ENCODE assay signal across 8 cellular contexts in the genomic region with DNA sequence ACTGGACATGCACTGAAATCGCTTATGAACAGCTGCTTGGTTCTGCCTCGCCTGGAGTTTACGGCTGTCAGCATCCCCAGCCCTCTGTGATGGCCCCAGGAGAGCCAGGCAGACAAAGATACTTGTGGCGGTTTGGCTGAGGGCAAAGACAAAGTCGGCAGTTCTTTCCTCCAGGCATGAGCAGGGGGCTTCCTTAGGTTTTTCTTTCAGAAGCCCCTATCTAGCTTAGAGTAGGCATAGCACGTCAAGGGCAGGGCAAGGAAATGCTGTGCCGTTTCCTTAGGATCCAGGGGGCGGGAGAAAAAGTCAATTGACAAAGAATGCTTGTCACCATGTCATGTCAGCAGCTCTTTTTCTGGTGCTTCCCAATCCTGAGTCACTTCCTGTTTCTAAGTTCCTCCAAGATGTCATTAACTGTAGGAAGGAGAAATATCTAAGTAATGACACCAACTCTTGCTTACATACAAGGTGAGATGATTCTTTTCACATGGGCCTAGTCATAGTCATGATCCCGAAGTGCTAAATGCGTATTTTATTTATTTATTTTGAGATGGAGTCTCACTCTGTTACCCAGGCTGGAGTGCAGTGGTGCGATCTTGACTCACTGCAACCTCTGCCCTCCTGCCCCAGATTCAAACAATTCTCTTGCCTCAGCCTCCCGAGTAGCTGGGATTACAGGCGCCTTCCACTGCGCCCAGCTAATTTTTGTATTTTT. TPM values are rescaled to one million over a fixed set of nuclear protein-coding genes. Genes with fewer than 3 reads are reported as not detected.
DNase-seq lines count a peak whose midpoint lies in the region; ATAC-seq and TF ChIP-seq lines count a peak whose summit lies in the region.

No MANE protein-coding gene starts in this region.

- H4K91ac ChIP-seq in neuronal stem cell (ENCODE audit: low read depth, low read length, poor library complexity) = no peak overlapping the region

- H3K9me3 ChIP-seq in neuronal stem cell (replicated peaks in 1 of 2; ENCODE audit: control insufficient read depth in 2 of 2, insufficient read depth in 1 of 2, low read depth in 1 of 2, low read length in 2 of 2) (no peaks in the 10 kb centered on the region), Karpas-422 (ENCODE audit: low read length) (no peaks in the 10 kb centered on the region)

- H3K14ac ChIP-seq in neuronal stem cell (ENCODE audit: low read length) = no peak overlapping the region

- no peak overlapping the region for H2BK120ac ChIP-seq in neuronal stem cell (ENCODE audit: low read depth, low read length)

- no peak overlapping the region for H2BK15ac ChIP-seq in neuronal stem cell (ENCODE audit: low read length)

- H3K9me2 ChIP-seq in Karpas-422 (replicated peaks; ENCODE audit: insufficient read depth, low read length) = no peaks in the 10 kb centered on the region

- H2AFZ ChIP-seq in neuronal stem cell (ENCODE audit: low read length) (peak overlapping the region; percentile 74), Karpas-422 (ENCODE audit: low read length) (no peak overlapping the region)

- no peaks in the 10 kb centered on the region for H4K20me1 ChIP-seq in Karpas-422 (ENCODE audit: insufficient read depth, low read depth, low read length)

- H3K9ac ChIP-seq in neuronal stem cell (ENCODE audit: low read depth, low read length, poor library complexity) (no peak overlapping the region), Karpas-422 (ENCODE audit: low read length) (no peak overlapping the region)

- H3K27ac ChIP-seq in neuronal stem cell (replicated peaks; ENCODE audit: low read length) = peak overlapping the region; percentile 3
- H3K27ac ChIP-seq in Karpas-422 (ENCODE audit: low read length) = no peak overlapping the region

- H3K4me1 Mint-ChIP-seq in natural killer cell treated with Interleukin-12 subunit alpha and Interleukin-12 subunit beta and Interleukin-15 and Interleukin-18, amount 100 ng/mL, for 72 hours (ENCODE audit: low read depth in 2 of 2) = no peaks in the 10 kb centered on the region

- H3K4me1 ChIP-seq in neuronal stem cell (ENCODE audit: control insufficient read depth in 2 of 2, insufficient read depth in 1 of 2, low read depth in 1 of 2, low read length in 2 of 2) (peaks cover 4 to 14% of the 10 kb centered on the region in 2 donors), Karpas-422 (ENCODE audit: low read length) (no peaks in the 10 kb centered on the region)

- H3K4me3 Mint-ChIP-seq in natural killer cell treated with Interleukin-12 subunit alpha and Interleukin-12 subunit beta and Interleukin-15 and Interleukin-18, amount 100 ng/mL, for 72 hours = no peak overlapping the region

- ATAC-seq in GM19395 (IDR thresholded peaks at IDR 0.05; ENCODE audit: unreplicated experiment) = no peak
- no peak for ATAC-seq in natural killer cell treated with Interleukin-12 subunit alpha and Interleukin-12 subunit beta and Interleukin-15 and Interleukin-18, amount 100 ng/mL, for 72 hours

- H3K4me3 ChIP-seq in epithelial cell of proximal tubule (ENCODE audit: low read depth, low read length) (no peak overlapping the region), neuronal stem cell (ENCODE audit: low read length in 2 of 2) (no peak overlapping the region), Karpas-422 (ENCODE audit: low read length) (no peak overlapping the region)

- no peak overlapping the region for H2BK5ac ChIP-seq in neuronal stem cell (ENCODE audit: low read length)

- H3K4me2 ChIP-seq in neuronal stem cell (ENCODE audit: insufficient read depth, low read length, poor library complexity, severe bottlenecking) (no peak overlapping the region), Karpas-422 (ENCODE audit: low read depth, low read length, poor library complexity, severe bottlenecking) (no peak overlapping the region)

- H3K27me3 ChIP-seq in neuronal stem cell (ENCODE audit: control insufficient read depth in 3 of 3, insufficient read depth in 3 of 3, low read depth in 1 of 3, low read length in 3 of 3) (no peaks in the 10 kb centered on the region), Karpas-422 (ENCODE audit: low read length) (no peaks in the 10 kb centered on the region)

- no peak for TF ChIP-seq CTCF in epithelial cell of proximal tubule (conservative IDR thresholded peaks at IDR 0.05; ENCODE audit: low read depth, low read length)

- no peak overlapping the region for H3K4ac ChIP-seq in neuronal stem cell (ENCODE audit: low read length)

- H3K79me2 ChIP-seq in Karpas-422 (ENCODE audit: low read length) = no peaks in the 10 kb centered on the region

- no peaks in the 10 kb centered on the region for H3K9me3 Mint-ChIP-seq in natural killer cell treated with Interleukin-12 subunit alpha and Interleukin-12 subunit beta and Interleukin-15 and Interleukin-18, amount 100 ng/mL, for 72 hours

- peak overlapping the region in 1 of 2 donors; percentile 68 for H3K27ac Mint-ChIP-seq in natural killer cell treated with Interleukin-12 subunit alpha and Interleukin-12 subunit beta and Interleukin-15 and Interleukin-18, amount 100 ng/mL, for 72 hours

- H3K79me1 ChIP-seq in neuronal stem cell (ENCODE audit: low read depth, low read length) = peaks cover 3% of the 10 kb centered on the region

- no peak overlapping the region for H2BK12ac ChIP-seq in neuronal stem cell (ENCODE audit: low read length)

- no peak overlapping the region for H3K23ac ChIP-seq in neuronal stem cell (ENCODE audit: low read depth, low read length, poor library complexity)

- DNase-seq in COLO829 (ENCODE audit: low spot score) (peak; percentile 66), OCI-M1 (lab: John Stamatoyannopoulos, UW) (peak; percentile 59), epithelial cell of proximal tubule (ENCODE audit: low read depth) (peak; percentile 95), neuronal stem cell (ENCODE audit: low spot score) (no peak), NCI-H1048 (lab: John Stamatoyannopoulos, UW) (no peak), Karpas-422 (no peak)
- no peak for DNase-seq in natural killer cell treated with Interleukin-12 subunit alpha and Interleukin-12 subunit beta and Interleukin-15 and Interleukin-18, amount 100 ng/mL, for 72 hours (ENCODE audit: low spot score)

- no peaks in the 10 kb centered on the region for H3K36me3 Mint-ChIP-seq in natural killer cell treated with Interleukin-12 subunit alpha and Interleukin-12 subunit beta and Interleukin-15 and Interleukin-18, amount 100 ng/mL, for 72 hours

- no CpG with 5 or more reads among the region's 14 CpGs for WGBS in neuronal stem cell (ENCODE audit: extremely low coverage in 2 of 2, insufficient read length in 2 of 2, insufficient replicate concordance in 1 of 2), 2 donors

- peaks cover 0 to 5% of the 10 kb centered on the region in 2 donors for H3K27me3 Mint-ChIP-seq in natural killer cell treated with Interleukin-12 subunit alpha and Interleukin-12 subunit beta and Interleukin-15 and Interleukin-18, amount 100 ng/mL, for 72 hours

- H3K36me3 ChIP-seq in neuronal stem cell (replicated peaks in 1 of 2; ENCODE audit: control insufficient read depth in 2 of 2, insufficient read depth in 2 of 2, low read length in 2 of 2) = peaks cover 5 to 42% of the 10 kb centered on the region in 2 donors
- no peaks in the 10 kb centered on the region for H3K36me3 ChIP-seq in Karpas-422 (ENCODE audit: insufficient read depth, low read length)

- no peak overlapping the region for H2AK5ac ChIP-seq in neuronal stem cell (ENCODE audit: low read depth, low read length)

- H3K18ac ChIP-seq in neuronal stem cell (ENCODE audit: low read length) = no peak overlapping the region

- no peak overlapping the region for H4K8ac ChIP-seq in neuronal stem cell (ENCODE audit: low read depth, low read length)

RNA-seq across cellular contexts. Expression of gene GJC1, which starts 35.2 kb away (rescaled TPM):
- total RNA-seq in epithelial cell of proximal tubule = 42.4 and 42.5 TPM in 2 replicates
- 43.0 TPM for polyA plus RNA-seq in neuronal stem cell (2013, experiment 1 of 2)
- polyA plus RNA-seq in neuronal stem cell (2013, experiment 2 of 2) = 45.1 TPM
- 0.07 and 0.86 TPM in 2 replicates for total RNA-seq in Karpas-422 (2014; rRNA removed; shearing (Covaris generic); ENCODE audit: low replicate concordance)
- total RNA-seq in natural killer cell treated with Interleukin-12 subunit alpha and Interleukin-12 subunit beta and Interleukin-15 and Interleukin-18, amount 100 ng/mL, for 72 hours = 1 to 10 TPM; 1.4 to 2.5 TPM

RNA-seq across cellular contexts. Expression of gene ADAM11, which starts 36.1 kb away (rescaled TPM):
- 0.06 and 0.36 TPM in 2 replicates for total RNA-seq in epithelial cell of proximal tubule
- 2.9 TPM for polyA plus RNA-seq in neuronal stem cell (2013, experiment 1 of 2)
- 2.7 TPM for polyA plus RNA-seq in neuronal stem cell (2013, experiment 2 of 2)
- total RNA-seq in Karpas-422 (2014; rRNA removed; shearing (Covaris generic); ENCODE audit: low replicate concordance) = 1.3 and 1.7 TPM in 2 replicates
- under 1 TPM; 0.31 to 0.53 TPM for total RNA-seq in natural killer cell treated with Interleukin-12 subunit alpha and Interleukin-12 subunit beta and Interleukin-15 and Interleukin-18, amount 100 ng/mL, for 72 hours

RNA-seq across cellular contexts. Expression of gene HIGD1B, which starts 52.8 kb away (rescaled TPM):
- total RNA-seq in epithelial cell of proximal tubule = not detected in 2 replicates
- polyA plus RNA-seq in neuronal stem cell (2013, experiment 1 of 2) = not detected
- polyA plus RNA-seq in neuronal stem cell (2013, experiment 2 of 2) = not detected
- not detected in 2 replicates for total RNA-seq in Karpas-422 (2014; rRNA removed; shearing (Covaris generic); ENCODE audit: low replicate concordance)
- not detected for total RNA-seq in natural killer cell treated with Interleukin-12 subunit alpha and Interleukin-12 subunit beta and Interleukin-15 and Interleukin-18, amount 100 ng/mL, for 72 hours

Comparison
In these comparisons a context has a peak if more than half of its experiments do, and no peak if none do; other contexts are left out.
1. DNase-seq: peak in COLO829 (single experiment), OCI-M1 (single experiment) and epithelial cell of proximal tubule (single experiment); none in neuronal stem cell (single experiment), NCI-H1048 (single experiment), Karpas-422 (single experiment) and natural killer cell treated with Interleukin-12 subunit alpha and Interleukin-12 subunit beta and Interleukin-15 and Interleukin-18, amount 100 ng/mL, for 72 hours (single experiment).
2. RNA of gene GJC1, which starts 35.2 kb away (total RNA-seq): 42.4 to 42.5 TPM in epithelial cell of proximal tubule; 1.4 to 2.5 TPM in natural killer cell treated with Interleukin-12 subunit alpha and Interleukin-12 subunit beta and Interleukin-15 and Interleukin-18, amount 100 ng/mL, for 72 hours and 0.07 to 0.86 TPM in Karpas-422; every median in the first group is over 10 times any median in the second.